ENCODE assay signal across 8 cellular contexts in the genomic region with DNA sequence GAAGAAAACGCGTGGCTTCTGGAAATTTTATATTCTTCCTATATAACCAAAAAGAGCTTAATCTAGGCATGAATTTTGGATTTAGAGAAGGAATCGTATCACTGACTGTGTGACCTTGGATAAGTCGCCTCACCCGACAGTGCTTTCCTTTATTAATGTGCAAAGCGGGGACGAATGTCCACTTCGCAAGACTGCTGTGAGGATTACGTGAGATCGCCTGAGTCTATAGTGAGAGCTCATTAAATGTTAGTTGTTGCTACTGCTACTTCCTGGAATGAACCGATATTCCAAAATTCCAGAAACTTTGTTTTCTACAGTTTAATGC. TPM values are rescaled to one million over a fixed set of nuclear protein-coding genes. Genes with fewer than 3 reads are reported as not detected.
A peak's percentile ranks its signal among the peaks of the same experiment; 100 is the strongest.
DNase-seq lines count a peak whose midpoint lies in the region; ATAC-seq, FAIRE-seq and TF ChIP-seq lines count a peak whose summit lies in the region.

No MANE protein-coding gene starts in this region.

- no peaks in the 10 kb centered on the region for H3K4me1 Mint-ChIP-seq in type B pancreatic cell (ENCODE audit: unreplicated experiment)

- H3K4me3 Mint-ChIP-seq in type B pancreatic cell, result peak overlapping the region; percentile 98

- H3K4me3 ChIP-seq in astrocyte of the spinal cord (ENCODE audit: low read depth, low read length), result peak overlapping the region; percentile 66

- peaks cover 22% of the 10 kb centered on the region for H3K27me3 Mint-ChIP-seq in type B pancreatic cell

- no peak for TF ChIP-seq CTCF in astrocyte of the spinal cord (IDR thresholded peaks at IDR 0.05; ENCODE audit: low read depth, low read length)
- no peak for TF ChIP-seq CTCF in type B pancreatic cell (conservative IDR thresholded peaks at IDR 0.05)

- no peak for FAIRE-seq in GM12892 (lab: Jason Lieb, UNC)

- DNase-seq in astrocyte of the spinal cord (ENCODE audit: low read depth, low spot score), result no peak
- no peak for DNase-seq in left lobe of liver (ENCODE audit: low spot score)
- no peak for DNase-seq in type B pancreatic cell (ENCODE audit: extremely low spot score, unreplicated experiment)
- no peak for DNase-seq in AML-193 (lab: John Stamatoyannopoulos, UW)
- DNase-seq in stimulated activated CD4-positive, alpha-beta T cell treated with anti-CD3 and anti-CD28 coated beads, Interleukin-2, amount 100 ng/mL, for 48 hours, result no peak
- DNase-seq in GM12892 (ENCODE audit: insufficient read length), result no peak

- peak overlapping the region; percentile 91 for H3K27ac Mint-ChIP-seq in type B pancreatic cell

- in situ Hi-C loops in astrocyte of the spinal cord (cut with HindIII; ENCODE audit: low sequenced_read_pairs), result no loop called here

- H3K36me3 Mint-ChIP-seq in type B pancreatic cell, result no peaks in the 10 kb centered on the region

- no peaks in the 10 kb centered on the region for H3K9me3 Mint-ChIP-seq in type B pancreatic cell

- no peak for TF ChIP-seq POLR2A in GM12892 (IDR thresholded peaks at IDR 0.05; ENCODE audit: low read depth, low read length)

- ATAC-seq in GM18511 (IDR thresholded peaks at IDR 0.05; ENCODE audit: unreplicated experiment) (peak; percentile 36), HG02884 (IDR thresholded peaks at IDR 0.05; ENCODE audit: unreplicated experiment) (peak; percentile 19), left lobe of liver (peak; percentile 48)

RNA-seq across cellular contexts. Expression of gene TBC1D8B, which starts 0.4 kb away (rescaled TPM):
- total RNA-seq in left lobe of liver (7.7 TPM), type B pancreatic cell (ENCODE audit: low replicate concordance) (6.9 and 10.6 TPM in 2 replicates)
- polyA plus RNA-seq in GM12892 (2012; ENCODE audit: missing spikeins), result 2.8 TPM
